In the genomic region with DNA sequence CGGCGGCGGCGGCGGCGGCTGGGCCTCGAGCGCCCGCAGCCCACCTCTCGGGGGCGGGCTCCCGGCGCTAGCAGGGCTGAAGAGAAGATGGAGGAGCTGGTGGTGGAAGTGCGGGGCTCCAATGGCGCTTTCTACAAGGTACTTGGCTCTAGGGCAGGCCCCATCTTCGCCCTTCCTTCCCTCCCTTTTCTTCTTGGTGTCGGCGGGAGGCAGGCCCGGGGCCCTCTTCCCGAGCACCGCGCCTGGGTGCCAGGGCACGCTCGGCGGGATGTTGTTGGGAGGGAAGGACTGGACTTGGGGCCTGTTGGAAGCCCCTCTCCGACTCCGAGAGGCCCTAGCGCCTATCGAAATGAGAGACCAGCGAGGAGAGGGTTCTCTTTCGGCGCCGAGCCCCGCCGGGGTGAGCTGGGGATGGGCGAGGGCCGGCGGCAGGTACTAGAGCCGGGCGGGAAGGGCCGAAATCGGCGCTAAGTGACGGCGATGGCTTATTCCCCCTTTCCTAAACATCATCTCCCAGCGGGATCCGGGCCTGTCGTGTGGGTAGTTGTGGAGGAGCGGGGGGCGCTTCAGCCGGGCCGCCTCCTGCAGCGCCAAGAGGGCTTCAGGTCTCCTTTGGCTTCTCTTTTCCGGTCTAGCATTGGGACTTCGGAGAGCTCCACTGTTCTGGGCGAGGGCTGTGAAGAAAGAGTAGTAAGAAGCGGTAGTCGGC, we compare ENCODE assay signal across 8 cellular contexts. TPM values are rescaled to one million over a fixed set of nuclear protein-coding genes. Genes with fewer than 3 reads are reported as not detected.
DNase-seq lines count a peak whose midpoint lies in the region; ATAC-seq and TF ChIP-seq lines count a peak whose summit lies in the region.

No MANE protein-coding gene starts in this region.

- ATAC-seq in GM18519 (IDR thresholded peaks at IDR 0.05; ENCODE audit: low FRiP score, unreplicated experiment) (peak; percentile 3), HG02973 (IDR thresholded peaks at IDR 0.05; ENCODE audit: unreplicated experiment) (peak; percentile 35)
- ATAC-seq in naive thymus-derived CD8-positive, alpha-beta T cell: peak; percentile 55 to 63

- no peaks in the 10 kb centered on the region for H3K27me3 ChIP-seq in thyroid gland

- H3K4me3 Mint-ChIP-seq in activated T-helper 1 cell treated with anti-CD3 and anti-CD28 coated beads, Interleukin-12 subunit alpha, Interleukin-12 subunit beta, Interleukin-2, Interleukin-4 antibody, amounts not matched to agents 30 ng/mL and 10 ng/mL and 1 ng/mL, durations not matched to agents 14 hours and 24 hours and 36 hours: peak overlapping the region; percentile 96
- H3K4me3 Mint-ChIP-seq in naive thymus-derived CD8-positive, alpha-beta T cell: peak overlapping the region; percentile 90 to 98 (median 96)

- WGBS in thyroid gland, 2 donors: 0% methylated on average over 4 of the region's 58 CpGs; no CpG with 5 or more reads in 1 of the 2 donors

- peak overlapping the region; percentile 86 to 99 (median 93) for H3K27ac ChIP-seq in thyroid gland

- TF ChIP-seq CTCF in thyroid gland (IDR thresholded peaks at IDR 0.05): no peak

- POLR2A ChIA-PET in naive thymus-derived CD8-positive, alpha-beta T cell (lab: Charles Lee): interaction anchor here (1.1 to 2.8 kb wide), 2 partner anchors 10 to 1628 kb away, joined by 3 to 14 read pairs; partner anchors contain the start of gene EOLA1

- no peaks in the 10 kb centered on the region for H3K9me3 Mint-ChIP-seq in activated T-helper 1 cell treated with anti-CD3 and anti-CD28 coated beads, Interleukin-12 subunit alpha, Interleukin-12 subunit beta, Interleukin-2, Interleukin-4 antibody, amounts not matched to agents 30 ng/mL and 10 ng/mL and 1 ng/mL, durations not matched to agents 14 hours and 24 hours and 36 hours
- H3K9me3 Mint-ChIP-seq in naive thymus-derived CD8-positive, alpha-beta T cell: no peaks in the 10 kb centered on the region

- H3K36me3 ChIP-seq in thyroid gland: no peaks in the 10 kb centered on the region

- peak overlapping the region; percentile 92 for H3K27ac Mint-ChIP-seq in activated T-helper 1 cell treated with anti-CD3 and anti-CD28 coated beads, Interleukin-12 subunit alpha, Interleukin-12 subunit beta, Interleukin-2, Interleukin-4 antibody, amounts not matched to agents 30 ng/mL and 10 ng/mL and 1 ng/mL, durations not matched to agents 14 hours and 24 hours and 36 hours
- H3K27ac Mint-ChIP-seq in naive thymus-derived CD8-positive, alpha-beta T cell: peak overlapping the region; percentile 91 to 98 (median 94)

- no peaks in the 10 kb centered on the region for H3K27me3 Mint-ChIP-seq in activated T-helper 1 cell treated with anti-CD3 and anti-CD28 coated beads, Interleukin-12 subunit alpha, Interleukin-12 subunit beta, Interleukin-2, Interleukin-4 antibody, amounts not matched to agents 30 ng/mL and 10 ng/mL and 1 ng/mL, durations not matched to agents 14 hours and 24 hours and 36 hours (ENCODE audit: insufficient read depth)
- no peaks in the 10 kb centered on the region for H3K27me3 Mint-ChIP-seq in naive thymus-derived CD8-positive, alpha-beta T cell

- peaks cover 9% of the 10 kb centered on the region for H3K36me3 Mint-ChIP-seq in activated T-helper 1 cell treated with anti-CD3 and anti-CD28 coated beads, Interleukin-12 subunit alpha, Interleukin-12 subunit beta, Interleukin-2, Interleukin-4 antibody, amounts not matched to agents 30 ng/mL and 10 ng/mL and 1 ng/mL, durations not matched to agents 14 hours and 24 hours and 36 hours (ENCODE audit: low read depth)
- H3K36me3 Mint-ChIP-seq in naive thymus-derived CD8-positive, alpha-beta T cell: no peaks in the 10 kb centered on the region

- peaks cover 4 to 6% of the 10 kb centered on the region in 2 donors for H3K4me1 ChIP-seq in thyroid gland

- peaks cover 45% of the 10 kb centered on the region for H3K4me1 Mint-ChIP-seq in activated T-helper 1 cell treated with anti-CD3 and anti-CD28 coated beads, Interleukin-12 subunit alpha, Interleukin-12 subunit beta, Interleukin-2, Interleukin-4 antibody, amounts not matched to agents 30 ng/mL and 10 ng/mL and 1 ng/mL, durations not matched to agents 14 hours and 24 hours and 36 hours (ENCODE audit: low read depth)
- peaks cover 10 to 48% (median 29%) of the 10 kb centered on the region in 4 donors for H3K4me1 Mint-ChIP-seq in naive thymus-derived CD8-positive, alpha-beta T cell

- H3K4me3 ChIP-seq in thyroid gland (replicated peaks in 1 of 3): peak overlapping the region; percentile 33 to 79 (median 47)

- intact Hi-C loops in activated T-helper 1 cell treated with anti-CD3 and anti-CD28 coated beads, Interleukin-12 subunit alpha, Interleukin-12 subunit beta, Interleukin-2, Interleukin-4 antibody, amounts not matched to agents 30 ng/mL and 10 ng/mL and 1 ng/mL, durations not matched to agents 14 hours and 24 hours and 36 hours (cut with micrococcal nuclease): loop anchor here (2.0 to 10.0 kb wide), 5 partner anchors 373 to 1923 kb away; partner anchors contain the start of genes AFF2, IDS and TMEM185A
- intact Hi-C loops in thyroid gland (cut with DNase I): no loop called here

- TF ChIP-seq POLR2A in thyroid gland (IDR thresholded peaks at IDR 0.05): peak in 1 of 2 donors; percentile 28

- DNase-seq in AML-193 (lab: John Stamatoyannopoulos, UW) (peak; percentile 3 to 25), NCI-H526 (lab: John Stamatoyannopoulos, UW) (peak; percentile 34 to 65), fibroblast of peridontal ligament (ENCODE audit: extremely low read depth) (peak; percentile 36), thyroid gland (peak; percentile 29 to 37)
- peak; percentile 13 for DNase-seq in activated T-helper 1 cell treated with anti-CD3 and anti-CD28 coated beads, Interleukin-12 subunit alpha, Interleukin-12 subunit beta, Interleukin-2, Interleukin-4 antibody, amounts not matched to agents 30 ng/mL and 10 ng/mL and 1 ng/mL, durations not matched to agents 14 hours and 24 hours and 36 hours (ENCODE audit: low spot score)
- DNase-seq in naive thymus-derived CD8-positive, alpha-beta T cell: peak in 9 of 10 donors; percentile 4 to 59 (median 18)

- H3K9me3 ChIP-seq in thyroid gland: no peaks in the 10 kb centered on the region

RNA-seq across cellular contexts. Expression of gene FMR1, which starts 0.5 kb away (rescaled TPM):
- total RNA-seq in activated T-helper 1 cell treated with anti-CD3 and anti-CD28 coated beads, Interleukin-12 subunit alpha, Interleukin-12 subunit beta, Interleukin-2, Interleukin-4 antibody, amounts not matched to agents 30 ng/mL and 10 ng/mL and 1 ng/mL, durations not matched to agents 14 hours and 24 hours and 36 hours: 35.9 and 37.5 TPM in 2 replicates
- 10 to 100 TPM; 74.7 to 88.1 TPM for total RNA-seq in naive thymus-derived CD8-positive, alpha-beta T cell
- 10 to 100 TPM in 1 of 3 donors, 1 to 10 TPM in 2; 5.8 to 11.4 (median 6.7) TPM for polyA plus RNA-seq in naive thymus-derived CD8-positive, alpha-beta T cell
- 10 to 100 TPM; 49.7 to 78.1 (median 69.2) TPM for total RNA-seq in thyroid gland

Comparison
In these comparisons a context has a peak if more than half of its experiments do, and no peak if none do; other contexts are left out.
1. Peak in every context shown above with its lines: DNase-seq, ATAC-seq, H3K4me3 ChIP-seq and H3K27ac ChIP-seq.
2. ATAC-seq: peak in every context shown above with its lines; median percentile 59 in naive thymus-derived CD8-positive, alpha-beta T cell; 35 in HG02973; 3 in GM18519.